ENCODE assay signal across 7 cellular contexts in the genomic region with DNA sequence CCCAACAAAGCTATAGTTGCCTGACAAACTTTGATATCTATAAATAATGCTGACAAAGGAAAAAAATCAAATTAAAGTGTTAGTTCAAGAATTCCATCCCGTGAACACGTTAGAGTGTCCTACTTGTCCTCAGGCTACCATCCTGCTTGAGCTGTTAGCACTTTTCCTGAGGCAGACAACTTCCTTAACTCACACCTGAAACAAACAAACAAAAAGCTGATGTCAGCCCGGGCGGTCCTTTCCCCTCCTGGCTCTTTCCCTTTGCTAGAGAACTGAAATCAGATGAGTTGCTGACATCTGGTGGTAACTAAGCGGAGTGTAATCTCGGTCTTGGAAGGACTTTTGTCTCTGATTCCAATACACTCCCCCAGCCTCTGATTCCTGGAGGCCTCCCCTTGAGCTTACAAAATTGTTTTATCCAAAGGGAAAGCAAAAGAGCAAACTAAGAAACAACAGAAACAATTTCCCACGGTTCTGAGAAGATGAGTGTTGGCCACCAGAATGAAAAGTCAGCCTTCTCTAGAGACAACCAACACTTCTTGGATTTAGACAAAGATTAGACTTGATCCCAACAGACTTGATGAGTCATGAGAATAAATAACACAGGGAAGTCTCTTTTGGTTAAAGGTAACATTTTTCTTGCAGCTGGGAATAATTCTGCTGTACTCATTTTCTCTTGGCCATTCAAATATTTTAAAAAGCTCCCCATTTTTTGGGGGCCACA.
A peak's percentile ranks its signal among the peaks of the same experiment; 100 is the strongest.
DNase-seq lines count a peak whose midpoint lies in the region; ATAC-seq, FAIRE-seq and TF ChIP-seq lines count a peak whose summit lies in the region.

No MANE protein-coding gene starts in this region.

- CTCF ChIA-PET in GM10248 (lab: Yijun Ruan, JAX) (interaction anchor here (0.8 to 2.1 kb wide), 13 partner anchors 8 to 1002 kb away, joined by 3 to 11 read pairs (median 4); no protein-coding TSS in a partner anchor), endothelial cell of umbilical vein (lab: Charles Lee) (interaction anchor here (0.7 to 4.5 kb wide), 51 partner anchors 8 to 1403 kb away, joined by 3 to 48 read pairs (median 4); a partner anchor contains a TSS)

- BruUV-seq in endothelial cell of umbilical vein (replicated peaks; lab: Mats Ljungman, UMichigan) = no TSS peak

- ATAC-seq in GM18861 (IDR thresholded peaks at IDR 0.05; ENCODE audit: unreplicated experiment) = no peak

- H3K36me3 ChIP-seq in SJCRH30 (no peaks in the 10 kb centered on the region), endothelial cell of umbilical vein (ENCODE audit: control insufficient read depth in 2 of 2, extremely low read depth in 1 of 2, insufficient read depth in 2 of 2, low read length in 2 of 2) (no peaks in the 10 kb centered on the region), mesendoderm (ENCODE audit: control insufficient read depth, insufficient read depth, low read length) (no peaks in the 10 kb centered on the region)

- H3K27me3 ChIP-seq in SJCRH30 = no peaks in the 10 kb centered on the region
- H3K27me3 ChIP-seq in endothelial cell of umbilical vein (ENCODE audit: control insufficient read depth in 2 of 2, insufficient read depth in 2 of 2, low read length in 2 of 2) = no peaks in the 10 kb centered on the region
- H3K27me3 ChIP-seq in mesendoderm (ENCODE audit: insufficient read depth, low read length, poor library complexity) = no peaks in the 10 kb centered on the region

- WGBS in mesendoderm (ENCODE audit: extremely low coverage, insufficient coverage, low lambda C conversion rate) = no CpG with 5 or more reads among the region's 7 CpGs

- H3K18ac ChIP-seq in mesendoderm (ENCODE audit: low read length) = no peak overlapping the region

- no peak overlapping the region for H2BK5ac ChIP-seq in mesendoderm (ENCODE audit: low read length)

- H4K8ac ChIP-seq in mesendoderm (ENCODE audit: low read depth, low read length) = no peak overlapping the region

- intact Hi-C loops in endothelial cell of umbilical vein (cut with micrococcal nuclease) = loop anchor here (1.0 kb wide), 6 partner anchors 121 to 1001 kb away; no protein-coding TSS in a partner anchor

- DNase-seq in GM10248 (ENCODE audit: extremely low spot score) (peak; percentile 60), H54 (ENCODE audit: insufficient read length, low spot score) (peak; percentile 33), NCI-H1092 (lab: John Stamatoyannopoulos, UW) (peak; percentile 82), SJCRH30 (peak; percentile 65 to 89), endothelial cell of umbilical vein (ENCODE audit: low read depth, low spot score) (peak; percentile 88), mesendoderm (peak; percentile 97)

- TF ChIP-seq POLR2A in H54 (IDR thresholded peaks at IDR 0.05; ENCODE audit: low read depth, low read length) = no peak
- no peak for TF ChIP-seq POLR2A in endothelial cell of umbilical vein (IDR thresholded peaks at IDR 0.05; ENCODE audit: low read depth, low read length)

- no peak overlapping the region for H2AK5ac ChIP-seq in mesendoderm (ENCODE audit: low read length)

- H2BK15ac ChIP-seq in mesendoderm (replicated peaks; ENCODE audit: low read depth) = no peak overlapping the region

- no peaks in the 10 kb centered on the region for H3K79me1 ChIP-seq in mesendoderm (ENCODE audit: low read length)

- peaks cover 5% of the 10 kb centered on the region for H3K4me1 ChIP-seq in SJCRH30
- H3K4me1 ChIP-seq in endothelial cell of umbilical vein (ENCODE audit: control insufficient read depth, extremely low read depth, insufficient read depth, low read length) = peaks cover 25% of the 10 kb centered on the region
- H3K4me1 ChIP-seq in mesendoderm (ENCODE audit: control insufficient read depth, low read depth, low read length) = no peaks in the 10 kb centered on the region

- H3K9me1 ChIP-seq in endothelial cell of umbilical vein (replicated peaks; ENCODE audit: control insufficient read depth, extremely low read depth, insufficient read depth, low read length) = no peaks in the 10 kb centered on the region

- H3K79me2 ChIP-seq in endothelial cell of umbilical vein (ENCODE audit: control insufficient read depth, insufficient read depth, low read length) (no peaks in the 10 kb centered on the region), mesendoderm (ENCODE audit: control insufficient read depth, insufficient read depth, low read length) (no peaks in the 10 kb centered on the region)

- H3K9ac ChIP-seq in endothelial cell of umbilical vein (replicated peaks; ENCODE audit: extremely low read depth, insufficient read depth, low read length) (no peak overlapping the region), mesendoderm (ENCODE audit: low read length) (no peak overlapping the region)

- H4K5ac ChIP-seq in mesendoderm (ENCODE audit: low read length) = no peak overlapping the region

- no peak overlapping the region for H2BK120ac ChIP-seq in mesendoderm (ENCODE audit: low read depth, low read length)

- no peak overlapping the region for H3K4ac ChIP-seq in mesendoderm (ENCODE audit: low read depth, low read length)

- no peak for FAIRE-seq in H54 (lab: Jason Lieb, UNC)
- peak; percentile 95 for FAIRE-seq in endothelial cell of umbilical vein (lab: Jason Lieb, UNC)

- no peak overlapping the region for H3K56ac ChIP-seq in mesendoderm (ENCODE audit: low read length)

- no peak overlapping the region for H3K27ac ChIP-seq in SJCRH30
- peak overlapping the region; percentile 75 for H3K27ac ChIP-seq in endothelial cell of umbilical vein (ENCODE audit: insufficient read depth, low read depth, low read length)
- H3K27ac ChIP-seq in mesendoderm (ENCODE audit: low read depth, low read length) = no peak overlapping the region

- POLR2A ChIA-PET in GM10248 (lab: Yijun Ruan, JAX) (no interaction called here), endothelial cell of umbilical vein (lab: Charles Lee) (interaction anchor here (0.6 to 2.7 kb wide), 3 partner anchors 39 to 746 kb away, joined by 4 to 13 read pairs (median 7); a partner anchor contains a TSS)

- TF ChIP-seq CTCF in GM10248 (IDR thresholded peaks at IDR 0.05; ENCODE audit: control extremely low read depth, extremely low read depth, low read depth, missing control alignments) (peak; percentile 40), endothelial cell of umbilical vein (IDR thresholded peaks at IDR 0.05; ENCODE audit: extremely low read depth in 1 of 2, insufficient read depth in 1 of 2, low read depth in 1 of 2, low read length in 2 of 2) (peak; percentile 64 to 67)

- H3K4me2 ChIP-seq in endothelial cell of umbilical vein (ENCODE audit: insufficient read depth, low read length) (peak overlapping the region; percentile 66), mesendoderm (ENCODE audit: low read length) (no peak overlapping the region)

- H2AFZ ChIP-seq in endothelial cell of umbilical vein (ENCODE audit: low read depth, low read length) = peak overlapping the region; percentile 73

- H3K4me3 ChIP-seq in SJCRH30 (no peak overlapping the region), endothelial cell of umbilical vein (replicated peaks in 1 of 3; ENCODE audit: insufficient read depth in 1 of 3, low read depth in 1 of 3, low read length in 3 of 3) (no peak overlapping the region), mesendoderm (ENCODE audit: low read length) (no peak overlapping the region)

- H3K9me3 ChIP-seq in SJCRH30 (replicated peaks) (no peaks in the 10 kb centered on the region; the same call in 1 of the 2 replicates), endothelial cell of umbilical vein (replicated peaks; ENCODE audit: control insufficient read depth, insufficient read depth, low read length) (no peaks in the 10 kb centered on the region)

- dilution Hi-C loops in endothelial cell of umbilical vein (cut with MboI; ENCODE audit: extremely low pct_ligation_motif_present, low sequenced_read_pairs) = no loop called here

- no peaks in the 10 kb centered on the region for H4K20me1 ChIP-seq in endothelial cell of umbilical vein (replicated peaks; ENCODE audit: control insufficient read depth, extremely low read depth, insufficient read depth, low read length)

- no peak overlapping the region for H3K23ac ChIP-seq in mesendoderm (ENCODE audit: low read length)

TF ChIP-seq in endothelial cell of umbilical vein, 7 proteins besides CTCF, POLR2A, EP300 and RAD21:
- TF ChIP-seq FOS (IDR thresholded peaks at IDR 0.05; ENCODE audit: borderline replicate concordance, insufficient read depth, low read length) (peak; percentile 60), JUN (IDR thresholded peaks at IDR 0.05; ENCODE audit: borderline replicate concordance, insufficient read depth, insufficient read length, low read depth) (peak; percentile 24), EZH2 (IDR thresholded peaks at IDR 0.05; ENCODE audit: borderline replicate concordance, low read depth, low read length, severe bottlenecking) (no peak)
- TF ChIP-seq, protein P1, sequence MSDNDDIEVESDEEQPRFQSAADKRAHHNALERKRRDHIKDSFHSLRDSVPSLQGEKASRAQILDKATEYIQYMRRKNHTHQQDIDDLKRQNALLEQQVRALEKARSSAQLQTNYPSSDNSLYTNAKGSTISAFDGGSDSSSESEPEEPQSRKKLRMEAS (IDR thresholded peaks at IDR 0.05; ENCODE audit: insufficient read depth, insufficient read length) = no peak

Comparison
In these comparisons a context has a peak if more than half of its experiments do, and no peak if none do; other contexts are left out.
1. DNase-seq: peak in every context shown above with its lines; median percentile 97 in mesendoderm; 88 in endothelial cell of umbilical vein; 82 in NCI-H1092; 77 in SJCRH30; 60 in GM10248; 33 in H54.